Comparison of ENCODE assay signal across 23 cellular contexts in genomic region chr6:34544052-34544604, GRCh38. TPM values are rescaled to one million over a fixed set of nuclear protein-coding genes. Genes with fewer than 3 reads are reported as not detected.
"Had no signal": no experiment of that assay in that cellular context is flagged by ENCODE, and none has a peak within 500 bp of the region (broad histone marks: within the 10 kb centered on the region; RNA-seq: fewer than 3 reads in every experiment).

No MANE protein-coding gene starts in this region.

- H3K9me3 ChIP-seq: heart left ventricle, tibial artery had no signal

- DNase-seq: activated B cell treated with CpG ODN at 0.5 μM for 24 hours; activated CD4-positive, alpha-beta T cell treated with anti-CD3 and anti-CD28 coated beads for 36 hours; activated CD4-positive, alpha-beta T cell treated with anti-CD3 and anti-CD28 coated beads, Interleukin-2, amount 50 U/mL, for 4 hours; activated CD8-positive, alpha-beta memory T cell treated with anti-CD3 and anti-CD28 coated beads, Interleukin-2, amount 50 U/mL, for 48 hours; activated naive CD4-positive, alpha-beta T cell treated with anti-CD3 and anti-CD28 coated beads for 36 hours; activated naive CD8-positive, alpha-beta T cell treated with anti-CD3 and anti-CD28 coated beads, Interleukin-2, amount 10 ng/mL, durations not matched to agents 7 days and 5 days; activated T-cell treated with anti-CD3 and anti-CD28 coated beads, Interleukin-2, amount 50 U/mL, for 4 hours; amniotic stem cell; effector CD4-positive, alpha-beta T cell; heart left ventricle; left cardiac atrium; occipital lobe; stimulated activated CD4-positive, alpha-beta T cell treated with anti-CD3 and anti-CD28 coated beads, Interleukin-1b, Interleukin-23, amount 100 ng/mL, for 48 hours; stimulated activated naive CD8-positive, alpha-beta T cell treated with anti-CD3 and anti-CD28 coated beads, Interleukin-15, amount 100 ng/mL, for 72 hours; T1000; tibial artery had no signal

- FAIRE-seq: endometrium, islet of Langerhans had no signal

- H3K27me3 ChIP-seq: heart left ventricle, tibial artery had no signal

- H3K4me3 ChIP-seq: heart left ventricle, skin epidermis, tibial artery had no signal

- ATAC-seq: activated CD4-positive, alpha-beta T cell treated with anti-CD3 and anti-CD28 coated beads for 36 hours; activated T-cell treated with anti-CD3 and anti-CD28 coated beads, Interleukin-2, amount 50 U/mL, for 4 hours; heart left ventricle; left cardiac atrium had no signal

- H3K27ac ChIP-seq: heart left ventricle, skin epidermis, tibial artery had no signal

- H3K36me3 ChIP-seq: heart left ventricle, tibial artery had no signal

RNA-seq across cellular contexts. Expression of gene SPDEF, which starts 12.0 kb away (rescaled TPM):
- total RNA-seq: activated CD8-positive, alpha-beta memory T cell treated with anti-CD3 and anti-CD28 coated beads for 36 hours; activated naive CD8-positive, alpha-beta T cell treated with anti-CD3 and anti-CD28 coated beads, Interleukin-2, amount 10 ng/mL, durations not matched to agents 7 days and 5 days; epithelial cell of proximal tubule; myocyte; occipital lobe; T-helper 1 cell treated with Interleukin-12 subunit alpha and Interleukin-12 subunit beta and Interleukin-4 antibody, amounts not matched to agents 30 ng/mL and 1 ng/mL, for 36 hours had no signal
